Comparison of ENCODE assay signal across 8 cellular contexts in genomic region chr12:43758728-43759563, GRCh38. TPM values are rescaled to one million over a fixed set of nuclear protein-coding genes. Genes with fewer than 3 reads are reported as not detected.
DNase-seq lines count a peak whose midpoint lies in the region; ATAC-seq and TF ChIP-seq lines count a peak whose summit lies in the region.

Gene IRAK4, plus strand, starts transcription at chr12:43758951. Its CDS starts 9,161 bp downstream, at chr12:43768112.
A gene with protein sequence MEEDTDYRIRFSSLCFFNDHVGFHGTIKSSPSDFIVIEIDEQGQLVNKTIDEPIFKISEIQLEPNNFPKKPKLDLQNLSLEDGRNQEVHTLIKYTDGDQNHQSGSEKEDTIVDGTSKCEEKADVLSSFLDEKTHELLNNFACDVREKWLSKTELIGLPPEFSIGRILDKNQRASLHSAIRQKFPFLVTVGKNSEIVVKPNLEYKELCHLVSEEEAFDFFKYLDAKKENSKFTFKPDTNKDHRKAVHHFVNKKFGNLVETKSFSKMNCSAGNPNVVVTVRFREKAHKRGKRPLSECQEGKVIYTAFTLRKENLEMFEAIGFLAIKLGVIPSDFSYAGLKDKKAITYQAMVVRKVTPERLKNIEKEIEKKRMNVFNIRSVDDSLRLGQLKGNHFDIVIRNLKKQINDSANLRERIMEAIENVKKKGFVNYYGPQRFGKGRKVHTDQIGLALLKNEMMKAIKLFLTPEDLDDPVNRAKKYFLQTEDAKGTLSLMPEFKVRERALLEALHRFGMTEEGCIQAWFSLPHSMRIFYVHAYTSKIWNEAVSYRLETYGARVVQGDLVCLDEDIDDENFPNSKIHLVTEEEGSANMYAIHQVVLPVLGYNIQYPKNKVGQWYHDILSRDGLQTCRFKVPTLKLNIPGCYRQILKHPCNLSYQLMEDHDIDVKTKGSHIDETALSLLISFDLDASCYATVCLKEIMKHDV (minus strand): TSS chr12:43758790. CDS start chr12:43755245, 3,545 bp downstream.

- H3K27me3 Mint-ChIP-seq in CD14-positive monocyte (ENCODE audit: low read depth in 3 of 3): peaks cover 0 to 4% (median 0%) of the 10 kb centered on the region in 3 donors
- no peaks in the 10 kb centered on the region for H3K27me3 Mint-ChIP-seq in dendritic cell treated with granulocyte-macrophage colony-stimulating factor and Interleukin-4, amounts not matched to agents 40 ng/mL and 50 ng/mL, for 4 days

- peak within 1 kb of the TSS; percentile 88 to 96 for H3K27ac ChIP-seq in left lung

- peaks cover 14 to 16% of the 10 kb centered on the region in 2 donors for H3K36me3 Mint-ChIP-seq in CD14-positive monocyte
- H3K36me3 Mint-ChIP-seq in dendritic cell treated with granulocyte-macrophage colony-stimulating factor and Interleukin-4, amounts not matched to agents 40 ng/mL and 50 ng/mL, for 4 days (ENCODE audit: low read depth): peaks cover 43% of the 10 kb centered on the region

- H3K9me3 Mint-ChIP-seq in CD14-positive monocyte: no peaks in the 10 kb centered on the region
- no peaks in the 10 kb centered on the region for H3K9me3 Mint-ChIP-seq in dendritic cell treated with granulocyte-macrophage colony-stimulating factor and Interleukin-4, amounts not matched to agents 40 ng/mL and 50 ng/mL, for 4 days

- peaks cover 50% of the 10 kb centered on the region for H3K4me1 Mint-ChIP-seq in CD14-positive monocyte
- H3K4me1 Mint-ChIP-seq in dendritic cell treated with granulocyte-macrophage colony-stimulating factor and Interleukin-4, amounts not matched to agents 40 ng/mL and 50 ng/mL, for 4 days (ENCODE audit: low read depth): peaks cover 53% of the 10 kb centered on the region

- no peaks in the 10 kb centered on the region for H3K9me3 ChIP-seq in left lung

- H3K27me3 ChIP-seq in left lung: no peaks in the 10 kb centered on the region

- DNase-seq in CD14-positive monocyte (ENCODE audit: low spot score) (peak; percentile 95), NCI-H774 (lab: John Stamatoyannopoulos, UW) (peak; percentile 99), left lung (peak; percentile 97 to 99)
- peak; percentile 93 to 94 for DNase-seq in activated CD4-positive, alpha-beta T cell treated with anti-CD3 and anti-CD28 coated beads, Interleukin-2, amount 50 U/mL, for 4 hours
- DNase-seq in stimulated activated CD4-positive, alpha-beta T cell treated with anti-CD3 and anti-CD28 coated beads, Interleukin-4, amount 100 ng/mL, for 1 hour: peak; percentile 93

- peaks cover 0 to 5% of the 10 kb centered on the region in 2 donors for H3K36me3 ChIP-seq in left lung

- peak; percentile 35 for TF ChIP-seq CTCF in CD14-positive monocyte (IDR thresholded peaks at IDR 0.05)
- TF ChIP-seq CTCF in left lung (IDR thresholded peaks at IDR 0.05): peak in 1 of 2 donors; percentile 57

- peaks cover 28 to 44% of the 10 kb centered on the region in 2 donors for H3K4me1 ChIP-seq in left lung

- peak within 1 kb of the TSS; percentile 70 to 75 for H3K4me3 ChIP-seq in left lung

- intact Hi-C loops in CD14-positive monocyte (cut with micrococcal nuclease): loop anchor here (2.0 to 5.0 kb wide), 2 partner anchors 46 to 48 kb away; partner anchors contain the start of gene TWF1 (in 1 of the 2)
- intact Hi-C loops in dendritic cell treated with granulocyte-macrophage colony-stimulating factor and Interleukin-4, amounts not matched to agents 40 ng/mL and 50 ng/mL, for 4 days (cut with micrococcal nuclease): loop anchor here (1.0 kb wide), 1 partner anchor 46 kb away; no protein-coding TSS in a partner anchor
- intact Hi-C loops in left lung (cut with DNase I): no loop called here

- ATAC-seq in GM19372 (IDR thresholded peaks at IDR 0.05; ENCODE audit: low read depth, unreplicated experiment) (peak; percentile 96), HG03558 (IDR thresholded peaks at IDR 0.05; ENCODE audit: extremely low read depth, unreplicated experiment) (peak; percentile 96), left lung (peak; percentile 99)

- H3K4me3 Mint-ChIP-seq in CD14-positive monocyte: peak within 1 kb of the TSS; percentile 93 to 97
- H3K4me3 Mint-ChIP-seq in dendritic cell treated with granulocyte-macrophage colony-stimulating factor and Interleukin-4, amounts not matched to agents 40 ng/mL and 50 ng/mL, for 4 days: peak within 1 kb of the TSS; percentile 96

- H3K27ac Mint-ChIP-seq in CD14-positive monocyte: peak within 1 kb of the TSS; percentile 97 to 99 (median 98)
- peak within 1 kb of the TSS; percentile 99 for H3K27ac Mint-ChIP-seq in dendritic cell treated with granulocyte-macrophage colony-stimulating factor and Interleukin-4, amounts not matched to agents 40 ng/mL and 50 ng/mL, for 4 days

RNA-seq across cellular contexts. Expression of gene IRAK4, which starts in this region (rescaled TPM):
- 10 to 100 TPM; 17.3 to 29.0 TPM for polyA plus RNA-seq in CD14-positive monocyte
- 10 to 100 TPM; 14.3 to 28.4 TPM for total RNA-seq in left lung

RNA-seq across cellular contexts. Expression of the second gene that starts in this region (rescaled TPM):
- polyA plus RNA-seq in CD14-positive monocyte: 10 to 100 TPM; 13.0 to 14.5 TPM
- total RNA-seq in left lung: 10 to 100 TPM; 10.1 to 20.3 TPM

Comparison
In these comparisons a context has a peak if more than half of its experiments do, and no peak if none do; other contexts are left out.
1. Peak in every context shown above with its lines: DNase-seq, ATAC-seq, H3K4me3 ChIP-seq and H3K27ac ChIP-seq.
2. intact Hi-C loops: an anchor here in CD14-positive monocyte (2.0 to 5.0 kb wide) and dendritic cell treated with granulocyte-macrophage colony-stimulating factor and Interleukin-4, amounts not matched to agents 40 ng/mL and 50 ng/mL, for 4 days (1.0 kb wide); none called in left lung.